Comparison of ENCODE assay signal across 1 cellular context in genomic region chr19:18588611-18589379, GRCh38.
TF ChIP-seq lines count a peak whose summit lies in the region.

TSS of gene REX1BD (plus strand) at chr19:18588798. CDS start at chr19:18588802, 4 bp downstream.

TF ChIP-seq in GM12878, 131 proteins besides CTCF, POLR2A, EP300 and RAD21 (continued from another document and continues in another):
- TF ChIP-seq ETV6 (conservative IDR thresholded peaks at IDR 0.05 in 1 of 2, IDR thresholded peaks at IDR 0.05 in 1 of 2; ENCODE audit: borderline replicate concordance in 1 of 2, low read depth in 1 of 2) (no peak; a peak in 1 of 4 replicates), FOS (IDR thresholded peaks at IDR 0.05; ENCODE audit: borderline replicate concordance, extremely low read depth, insufficient read length) (no peak), ESRRA (IDR thresholded peaks at IDR 0.05; ENCODE audit: low read length) (no peak), PAX5 (IDR thresholded peaks at IDR 0.05; ENCODE audit: borderline replicate concordance, low read depth, low read length) (0 out of 2 replicates have a peak, but pooled peaks have one; percentile 33), SP1 (IDR thresholded peaks at IDR 0.05; ENCODE audit: low read depth, low read length) (peak; percentile 22), EED (IDR thresholded peaks at IDR 0.05; ENCODE audit: low read depth) (no peak), NFXL1 (IDR thresholded peaks at IDR 0.05; ENCODE audit: borderline replicate concordance) (no peak), BMI1 (IDR thresholded peaks at IDR 0.05; ENCODE audit: borderline replicate concordance) (no peak), KLF5 (IDR thresholded peaks at IDR 0.05; ENCODE audit: partially characterized antibody) (peak; percentile 66), LARP7 (IDR thresholded peaks at IDR 0.05) (peak; percentile 92; the same call in 1 of the 2 replicates), EGR1 (IDR thresholded peaks at IDR 0.05; ENCODE audit: borderline replicate concordance in 1 of 2, low read depth in 2 of 2, low read length in 2 of 2) (peak; percentile 33 to 97), YBX1 (IDR thresholded peaks at IDR 0.05) (no peak), HSF1 (IDR thresholded peaks at IDR 0.05; ENCODE audit: low read depth, low read length) (no peak), RAD51 (IDR thresholded peaks at IDR 0.05) (no peak), SMAD5 (IDR thresholded peaks at IDR 0.05; ENCODE audit: low read depth) (peak; percentile 66; the same call in 1 of the 2 replicates), HDGF (IDR thresholded peaks at IDR 0.05) (peak; percentile 67), PAX8 (IDR thresholded peaks at IDR 0.05) (no peak), RELA (IDR thresholded peaks at IDR 0.05; ENCODE audit: borderline replicate concordance, partially characterized antibody) (peak; percentile 65), POU2F2 (IDR thresholded peaks at IDR 0.05; ENCODE audit: borderline replicate concordance, low read depth, low read length) (peak; percentile 59; the same call in 2 of the 3 replicates), MEF2A (IDR thresholded peaks at IDR 0.05; ENCODE audit: insufficient read depth, low read depth, low read length) (no peak), ZNF207 (IDR thresholded peaks at IDR 0.05; ENCODE audit: borderline replicate concordance) (peak; percentile 93), SMC3 (IDR thresholded peaks at IDR 0.05; ENCODE audit: borderline replicate concordance, low read length) (peak; percentile 24), SUZ12 (IDR thresholded peaks at IDR 0.05; ENCODE audit: unreplicated experiment) (no peak), MXI1 (IDR thresholded peaks at IDR 0.05; ENCODE audit: low read depth, low read length) (0 out of 2 replicates have a peak, but pooled peaks have one; percentile 61), CHD4 (IDR thresholded peaks at IDR 0.05) (no peak), STAT3 (IDR thresholded peaks at IDR 0.05; ENCODE audit: low read depth, low read length) (no peak), MYC (IDR thresholded peaks at IDR 0.05; ENCODE audit: insufficient read depth, insufficient read length, insufficient replicate concordance, low read length, severe bottlenecking) (no peak), MEF2B (IDR thresholded peaks at IDR 0.05; ENCODE audit: partially characterized antibody, poor library complexity, severe bottlenecking) (peak; percentile 43), USF1 (IDR thresholded peaks at IDR 0.05; ENCODE audit: borderline replicate concordance, extremely low read length, insufficient read depth, low read depth, low read length) (no peak), BHLHE40 (IDR thresholded peaks at IDR 0.05; ENCODE audit: borderline replicate concordance in 1 of 2, low read depth in 2 of 2, low read length in 1 of 2) (peak; percentile 17 to 48; a peak in 2 of 4 replicates), MTA2 (IDR thresholded peaks at IDR 0.05; ENCODE audit: low read depth) (peak; percentile 25; the same call in 1 of the 2 replicates), ZSCAN29 (IDR thresholded peaks at IDR 0.05) (no peak), SUPT20H (IDR thresholded peaks at IDR 0.05; ENCODE audit: borderline replicate concordance, control insufficient read depth, low read depth, low read length) (no peak), POLR2AphosphoS5 (IDR thresholded peaks at IDR 0.05; ENCODE audit: low read length) (peak; percentile 52), EZH2 (IDR thresholded peaks at IDR 0.05; ENCODE audit: borderline replicate concordance, control insufficient read depth, low read depth, low read length) (no peak), TAF1 (IDR thresholded peaks at IDR 0.05; ENCODE audit: borderline replicate concordance, low read depth, low read length) (peak; percentile 73; the same call in 1 of the 2 replicates)
- TF ChIP-seq, protein P1, sequence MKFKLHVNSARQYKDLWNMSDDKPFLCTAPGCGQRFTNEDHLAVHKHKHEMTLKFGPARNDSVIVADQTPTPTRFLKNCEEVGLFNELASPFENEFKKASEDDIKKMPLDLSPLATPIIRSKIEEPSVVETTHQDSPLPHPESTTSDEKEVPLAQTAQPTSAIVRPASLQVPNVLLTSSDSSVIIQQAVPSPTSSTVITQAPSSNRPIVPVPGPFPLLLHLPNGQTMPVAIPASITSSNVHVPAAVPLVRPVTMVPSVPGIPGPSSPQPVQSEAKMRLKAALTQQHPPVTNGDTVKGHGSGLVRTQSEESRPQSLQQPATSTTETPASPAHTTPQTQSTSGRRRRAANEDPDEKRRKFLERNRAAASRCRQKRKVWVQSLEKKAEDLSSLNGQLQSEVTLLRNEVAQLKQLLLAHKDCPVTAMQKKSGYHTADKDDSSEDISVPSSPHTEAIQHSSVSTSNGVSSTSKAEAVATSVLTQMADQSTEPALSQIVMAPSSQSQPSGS (IDR thresholded peaks at IDR 0.05; ENCODE audit: low read length): no peak
- TF ChIP-seq, protein P2, sequence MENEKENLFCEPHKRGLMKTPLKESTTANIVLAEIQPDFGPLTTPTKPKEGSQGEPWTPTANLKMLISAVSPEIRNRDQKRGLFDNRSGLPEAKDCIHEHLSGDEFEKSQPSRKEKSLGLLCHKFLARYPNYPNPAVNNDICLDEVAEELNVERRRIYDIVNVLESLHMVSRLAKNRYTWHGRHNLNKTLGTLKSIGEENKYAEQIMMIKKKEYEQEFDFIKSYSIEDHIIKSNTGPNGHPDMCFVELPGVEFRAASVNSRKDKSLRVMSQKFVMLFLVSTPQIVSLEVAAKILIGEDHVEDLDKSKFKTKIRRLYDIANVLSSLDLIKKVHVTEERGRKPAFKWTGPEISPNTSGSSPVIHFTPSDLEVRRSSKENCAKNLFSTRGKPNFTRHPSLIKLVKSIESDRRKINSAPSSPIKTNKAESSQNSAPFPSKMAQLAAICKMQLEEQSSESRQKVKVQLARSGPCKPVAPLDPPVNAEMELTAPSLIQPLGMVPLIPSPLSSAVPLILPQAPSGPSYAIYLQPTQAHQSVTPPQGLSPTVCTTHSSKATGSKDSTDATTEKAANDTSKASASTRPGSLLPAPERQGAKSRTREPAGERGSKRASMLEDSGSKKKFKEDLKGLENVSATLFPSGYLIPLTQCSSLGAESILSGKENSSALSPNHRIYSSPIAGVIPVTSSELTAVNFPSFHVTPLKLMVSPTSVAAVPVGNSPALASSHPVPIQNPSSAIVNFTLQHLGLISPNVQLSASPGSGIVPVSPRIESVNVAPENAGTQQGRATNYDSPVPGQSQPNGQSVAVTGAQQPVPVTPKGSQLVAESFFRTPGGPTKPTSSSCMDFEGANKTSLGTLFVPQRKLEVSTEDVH (IDR thresholded peaks at IDR 0.05; ENCODE audit: low read depth, partially characterized antibody): no peak
- TF ChIP-seq, protein P3, sequence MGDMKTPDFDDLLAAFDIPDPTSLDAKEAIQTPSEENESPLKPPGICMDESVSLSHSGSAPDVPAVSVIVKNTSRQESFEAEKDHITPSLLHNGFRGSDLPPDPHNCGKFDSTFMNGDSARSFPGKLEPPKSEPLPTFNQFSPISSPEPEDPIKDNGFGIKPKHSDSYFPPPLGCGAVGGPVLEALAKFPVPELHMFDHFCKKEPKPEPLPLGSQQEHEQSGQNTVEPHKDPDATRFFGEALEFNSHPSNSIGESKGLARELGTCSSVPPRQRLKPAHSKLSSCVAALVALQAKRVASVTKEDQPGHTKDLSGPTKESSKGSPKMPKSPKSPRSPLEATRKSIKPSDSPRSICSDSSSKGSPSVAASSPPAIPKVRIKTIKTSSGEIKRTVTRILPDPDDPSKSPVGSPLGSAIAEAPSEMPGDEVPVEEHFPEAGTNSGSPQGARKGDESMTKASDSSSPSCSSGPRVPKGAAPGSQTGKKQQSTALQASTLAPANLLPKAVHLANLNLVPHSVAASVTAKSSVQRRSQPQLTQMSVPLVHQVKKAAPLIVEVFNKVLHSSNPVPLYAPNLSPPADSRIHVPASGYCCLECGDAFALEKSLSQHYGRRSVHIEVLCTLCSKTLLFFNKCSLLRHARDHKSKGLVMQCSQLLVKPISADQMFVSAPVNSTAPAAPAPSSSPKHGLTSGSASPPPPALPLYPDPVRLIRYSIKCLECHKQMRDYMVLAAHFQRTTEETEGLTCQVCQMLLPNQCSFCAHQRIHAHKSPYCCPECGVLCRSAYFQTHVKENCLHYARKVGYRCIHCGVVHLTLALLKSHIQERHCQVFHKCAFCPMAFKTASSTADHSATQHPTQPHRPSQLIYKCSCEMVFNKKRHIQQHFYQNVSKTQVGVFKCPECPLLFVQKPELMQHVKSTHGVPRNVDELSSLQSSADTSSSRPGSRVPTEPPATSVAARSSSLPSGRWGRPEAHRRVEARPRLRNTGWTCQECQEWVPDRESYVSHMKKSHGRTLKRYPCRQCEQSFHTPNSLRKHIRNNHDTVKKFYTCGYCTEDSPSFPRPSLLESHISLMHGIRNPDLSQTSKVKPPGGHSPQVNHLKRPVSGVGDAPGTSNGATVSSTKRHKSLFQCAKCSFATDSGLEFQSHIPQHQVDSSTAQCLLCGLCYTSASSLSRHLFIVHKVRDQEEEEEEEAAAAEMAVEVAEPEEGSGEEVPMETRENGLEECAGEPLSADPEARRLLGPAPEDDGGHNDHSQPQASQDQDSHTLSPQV (IDR thresholded peaks at IDR 0.05): 0 out of 2 replicates have a peak, but pooled peaks have one; percentile 20
- TF ChIP-seq, protein P4, sequence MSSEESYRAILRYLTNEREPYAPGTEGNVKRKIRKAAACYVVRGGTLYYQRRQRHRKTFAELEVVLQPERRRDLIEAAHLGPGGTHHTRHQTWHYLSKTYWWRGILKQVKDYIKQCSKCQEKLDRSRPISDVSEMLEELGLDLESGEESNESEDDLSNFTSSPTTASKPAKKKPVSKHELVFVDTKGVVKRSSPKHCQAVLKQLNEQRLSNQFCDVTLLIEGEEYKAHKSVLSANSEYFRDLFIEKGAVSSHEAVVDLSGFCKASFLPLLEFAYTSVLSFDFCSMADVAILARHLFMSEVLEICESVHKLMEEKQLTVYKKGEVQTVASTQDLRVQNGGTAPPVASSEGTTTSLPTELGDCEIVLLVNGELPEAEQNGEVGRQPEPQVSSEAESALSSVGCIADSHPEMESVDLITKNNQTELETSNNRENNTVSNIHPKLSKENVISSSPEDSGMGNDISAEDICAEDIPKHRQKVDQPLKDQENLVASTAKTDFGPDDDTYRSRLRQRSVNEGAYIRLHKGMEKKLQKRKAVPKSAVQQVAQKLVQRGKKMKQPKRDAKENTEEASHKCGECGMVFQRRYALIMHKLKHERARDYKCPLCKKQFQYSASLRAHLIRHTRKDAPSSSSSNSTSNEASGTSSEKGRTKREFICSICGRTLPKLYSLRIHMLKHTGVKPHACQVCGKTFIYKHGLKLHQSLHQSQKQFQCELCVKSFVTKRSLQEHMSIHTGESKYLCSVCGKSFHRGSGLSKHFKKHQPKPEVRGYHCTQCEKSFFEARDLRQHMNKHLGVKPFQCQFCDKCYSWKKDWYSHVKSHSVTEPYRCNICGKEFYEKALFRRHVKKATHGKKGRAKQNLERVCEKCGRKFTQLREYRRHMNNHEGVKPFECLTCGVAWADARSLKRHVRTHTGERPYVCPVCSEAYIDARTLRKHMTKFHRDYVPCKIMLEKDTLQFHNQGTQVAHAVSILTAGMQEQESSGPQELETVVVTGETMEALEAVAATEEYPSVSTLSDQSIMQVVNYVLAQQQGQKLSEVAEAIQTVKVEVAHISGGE (CRISPR knock-in tag; IDR thresholded peaks at IDR 0.05): no peak
- TF ChIP-seq, protein P5, sequence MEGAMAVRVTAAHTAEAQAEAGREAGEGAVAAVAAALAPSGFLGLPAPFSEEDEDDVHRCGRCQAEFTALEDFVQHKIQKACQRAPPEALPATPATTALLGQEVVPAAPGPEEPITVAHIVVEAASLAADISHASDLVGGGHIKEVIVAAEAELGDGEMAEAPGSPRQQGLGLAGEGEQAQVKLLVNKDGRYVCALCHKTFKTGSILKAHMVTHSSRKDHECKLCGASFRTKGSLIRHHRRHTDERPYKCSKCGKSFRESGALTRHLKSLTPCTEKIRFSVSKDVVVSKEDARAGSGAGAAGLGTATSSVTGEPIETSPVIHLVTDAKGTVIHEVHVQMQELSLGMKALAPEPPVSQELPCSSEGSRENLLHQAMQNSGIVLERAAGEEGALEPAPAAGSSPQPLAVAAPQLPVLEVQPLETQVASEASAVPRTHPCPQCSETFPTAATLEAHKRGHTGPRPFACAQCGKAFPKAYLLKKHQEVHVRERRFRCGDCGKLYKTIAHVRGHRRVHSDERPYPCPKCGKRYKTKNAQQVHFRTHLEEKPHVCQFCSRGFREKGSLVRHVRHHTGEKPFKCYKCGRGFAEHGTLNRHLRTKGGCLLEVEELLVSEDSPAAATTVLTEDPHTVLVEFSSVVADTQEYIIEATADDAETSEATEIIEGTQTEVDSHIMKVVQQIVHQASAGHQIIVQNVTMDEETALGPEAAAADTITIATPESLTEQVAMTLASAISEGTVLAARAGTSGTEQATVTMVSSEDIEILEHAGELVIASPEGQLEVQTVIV (IDR thresholded peaks at IDR 0.05; ENCODE audit: borderline replicate concordance, partially characterized antibody): no peak
- TF ChIP-seq, protein P6, sequence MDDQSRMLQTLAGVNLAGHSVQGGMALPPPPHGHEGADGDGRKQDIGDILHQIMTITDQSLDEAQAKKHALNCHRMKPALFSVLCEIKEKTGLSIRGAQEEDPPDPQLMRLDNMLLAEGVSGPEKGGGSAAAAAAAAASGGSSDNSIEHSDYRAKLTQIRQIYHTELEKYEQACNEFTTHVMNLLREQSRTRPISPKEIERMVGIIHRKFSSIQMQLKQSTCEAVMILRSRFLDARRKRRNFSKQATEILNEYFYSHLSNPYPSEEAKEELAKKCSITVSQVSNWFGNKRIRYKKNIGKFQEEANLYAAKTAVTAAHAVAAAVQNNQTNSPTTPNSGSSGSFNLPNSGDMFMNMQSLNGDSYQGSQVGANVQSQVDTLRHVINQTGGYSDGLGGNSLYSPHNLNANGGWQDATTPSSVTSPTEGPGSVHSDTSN (IDR thresholded peaks at IDR 0.05; ENCODE audit: insufficient replicate concordance, low read depth, low read length): no peak
